3 cellular contexts compared by ENCODE assay signal in the genomic region with DNA sequence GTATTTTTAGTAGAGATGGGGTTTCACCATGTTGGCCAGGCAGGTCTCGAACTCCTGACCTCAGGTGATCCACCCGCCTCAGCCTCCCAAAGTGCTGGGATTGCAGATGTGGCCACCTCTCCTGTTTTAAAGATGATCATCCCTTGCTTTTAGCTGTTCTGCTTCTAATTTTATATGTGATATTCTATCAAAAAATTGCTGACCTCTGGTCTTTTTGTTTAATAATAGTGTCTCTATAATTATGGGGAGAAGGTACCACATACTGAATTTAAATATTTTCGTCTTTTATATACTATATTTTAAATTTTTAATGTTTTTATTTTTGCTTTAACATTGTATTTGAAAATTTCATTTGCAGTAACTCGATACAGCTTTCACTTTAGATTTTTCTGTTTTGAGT.
TF ChIP-seq lines count a peak whose summit lies in the region.

No MANE protein-coding gene starts in this region.

TF ChIP-seq in HepG2, 621 proteins besides CTCF, POLR2A, EP300 and RAD21:
- no peak for TF ChIP-seq PCBP1 (IDR thresholded peaks at IDR 0.05; ENCODE audit: borderline replicate concordance, low read depth, low read length)
- TF ChIP-seq MAFF (IDR thresholded peaks at IDR 0.05; ENCODE audit: low read depth, low read length): peak; percentile 12; the same call in 1 of the 2 replicates
- TF ChIP-seq, protein P1, sequence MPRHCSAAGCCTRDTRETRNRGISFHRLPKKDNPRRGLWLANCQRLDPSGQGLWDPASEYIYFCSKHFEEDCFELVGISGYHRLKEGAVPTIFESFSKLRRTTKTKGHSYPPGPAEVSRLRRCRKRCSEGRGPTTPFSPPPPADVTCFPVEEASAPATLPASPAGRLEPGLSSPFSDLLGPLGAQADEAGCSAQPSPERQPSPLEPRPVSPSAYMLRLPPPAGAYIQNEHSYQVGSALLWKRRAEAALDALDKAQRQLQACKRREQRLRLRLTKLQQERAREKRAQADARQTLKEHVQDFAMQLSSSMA (CRISPR knock-in tag; IDR thresholded peaks at IDR 0.05): no peak
- TF ChIP-seq, protein P2, sequence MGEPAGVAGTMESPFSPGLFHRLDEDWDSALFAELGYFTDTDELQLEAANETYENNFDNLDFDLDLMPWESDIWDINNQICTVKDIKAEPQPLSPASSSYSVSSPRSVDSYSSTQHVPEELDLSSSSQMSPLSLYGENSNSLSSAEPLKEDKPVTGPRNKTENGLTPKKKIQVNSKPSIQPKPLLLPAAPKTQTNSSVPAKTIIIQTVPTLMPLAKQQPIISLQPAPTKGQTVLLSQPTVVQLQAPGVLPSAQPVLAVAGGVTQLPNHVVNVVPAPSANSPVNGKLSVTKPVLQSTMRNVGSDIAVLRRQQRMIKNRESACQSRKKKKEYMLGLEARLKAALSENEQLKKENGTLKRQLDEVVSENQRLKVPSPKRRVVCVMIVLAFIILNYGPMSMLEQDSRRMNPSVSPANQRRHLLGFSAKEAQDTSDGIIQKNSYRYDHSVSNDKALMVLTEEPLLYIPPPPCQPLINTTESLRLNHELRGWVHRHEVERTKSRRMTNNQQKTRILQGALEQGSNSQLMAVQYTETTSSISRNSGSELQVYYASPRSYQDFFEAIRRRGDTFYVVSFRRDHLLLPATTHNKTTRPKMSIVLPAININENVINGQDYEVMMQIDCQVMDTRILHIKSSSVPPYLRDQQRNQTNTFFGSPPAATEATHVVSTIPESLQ (CRISPR knock-in tag; conservative IDR thresholded peaks at IDR 0.05): no peak
- TF ChIP-seq RBAK (CRISPR knock-in tag; IDR thresholded peaks at IDR 0.05): no peak
- TF ChIP-seq, protein P3, sequence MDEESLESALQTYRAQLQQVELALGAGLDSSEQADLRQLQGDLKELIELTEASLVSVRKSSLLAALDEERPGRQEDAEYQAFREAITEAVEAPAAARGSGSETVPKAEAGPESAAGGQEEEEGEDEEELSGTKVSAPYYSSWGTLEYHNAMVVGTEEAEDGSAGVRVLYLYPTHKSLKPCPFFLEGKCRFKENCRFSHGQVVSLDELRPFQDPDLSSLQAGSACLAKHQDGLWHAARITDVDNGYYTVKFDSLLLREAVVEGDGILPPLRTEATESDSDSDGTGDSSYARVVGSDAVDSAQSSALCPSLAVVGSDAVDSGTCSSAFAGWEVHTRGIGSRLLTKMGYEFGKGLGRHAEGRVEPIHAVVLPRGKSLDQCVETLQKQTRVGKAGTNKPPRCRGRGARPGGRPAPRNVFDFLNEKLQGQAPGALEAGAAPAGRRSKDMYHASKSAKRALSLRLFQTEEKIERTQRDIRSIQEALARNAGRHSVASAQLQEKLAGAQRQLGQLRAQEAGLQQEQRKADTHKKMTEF (CRISPR knock-in tag; IDR thresholded peaks at IDR 0.05): no peak
- TF ChIP-seq SRSF9 (IDR thresholded peaks at IDR 0.05; ENCODE audit: borderline replicate concordance, insufficient read depth, low read depth, low read length, poor library complexity, severe bottlenecking): no peak
- TF ChIP-seq ATF7-NPFF (CRISPR knock-in tag; IDR thresholded peaks at IDR 0.05; ENCODE audit: low read depth): no peak
- no peak for TF ChIP-seq PHF5A (CRISPR knock-in tag; IDR thresholded peaks at IDR 0.05; ENCODE audit: low read depth, unreplicated experiment)
- TF ChIP-seq, protein P4, sequence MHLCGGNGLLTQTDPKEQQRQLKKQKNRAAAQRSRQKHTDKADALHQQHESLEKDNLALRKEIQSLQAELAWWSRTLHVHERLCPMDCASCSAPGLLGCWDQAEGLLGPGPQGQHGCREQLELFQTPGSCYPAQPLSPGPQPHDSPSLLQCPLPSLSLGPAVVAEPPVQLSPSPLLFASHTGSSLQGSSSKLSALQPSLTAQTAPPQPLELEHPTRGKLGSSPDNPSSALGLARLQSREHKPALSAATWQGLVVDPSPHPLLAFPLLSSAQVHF (CRISPR knock-in tag; IDR thresholded peaks at IDR 0.05): no peak
- no peak for TF ChIP-seq EZH2 (conservative IDR thresholded peaks at IDR 0.05; ENCODE audit: low read depth, low read length)
- TF ChIP-seq MAFK (conservative IDR thresholded peaks at IDR 0.05 in 1 of 2, IDR thresholded peaks at IDR 0.05 in 1 of 2; ENCODE audit: low read length in 2 of 2): peak; percentile 16 to 52; a peak in 2 of 4 replicates

TF ChIP-seq in IMR-90, 13 proteins besides CTCF, POLR2A, EP300 and RAD21:
- TF ChIP-seq MXI1 (IDR thresholded peaks at IDR 0.05; ENCODE audit: borderline replicate concordance, low read depth, low read length) (no peak), MAFK (IDR thresholded peaks at IDR 0.05; ENCODE audit: low read depth, low read length) (peak; percentile 63)
TF ChIP-seq in IMR-90: peak in this region for 1.

TF ChIP-seq in K562, 482 proteins besides CTCF, POLR2A, EP300 and RAD21:
- no peak for TF ChIP-seq GATAD2A (IDR thresholded peaks at IDR 0.05)
- TF ChIP-seq C11orf30 (IDR thresholded peaks at IDR 0.05; ENCODE audit: low read depth): peak; percentile 31; the same call in 1 of the 2 replicates
- peak; percentile 50 for TF ChIP-seq ZNF316 (IDR thresholded peaks at IDR 0.05)
- no peak for TF ChIP-seq BRD9 (IDR thresholded peaks at IDR 0.05; ENCODE audit: low read depth, partially characterized antibody)
- no peak for TF ChIP-seq NR2F6 (CRISPR knock-in tag; IDR thresholded peaks at IDR 0.05)
- no peak for TF ChIP-seq MCM3 (IDR thresholded peaks at IDR 0.05)
- TF ChIP-seq, protein P5, sequence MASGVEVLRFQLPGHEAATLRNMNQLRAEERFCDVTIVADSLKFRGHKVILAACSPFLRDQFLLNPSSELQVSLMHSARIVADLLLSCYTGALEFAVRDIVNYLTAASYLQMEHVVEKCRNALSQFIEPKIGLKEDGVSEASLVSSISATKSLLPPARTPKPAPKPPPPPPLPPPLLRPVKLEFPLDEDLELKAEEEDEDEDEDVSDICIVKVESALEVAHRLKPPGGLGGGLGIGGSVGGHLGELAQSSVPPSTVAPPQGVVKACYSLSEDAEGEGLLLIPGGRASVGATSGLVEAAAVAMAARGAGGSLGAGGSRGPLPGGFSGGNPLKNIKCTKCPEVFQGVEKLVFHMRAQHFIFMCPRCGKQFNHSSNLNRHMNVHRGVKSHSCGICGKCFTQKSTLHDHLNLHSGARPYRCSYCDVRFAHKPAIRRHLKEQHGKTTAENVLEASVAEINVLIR (CRISPR knock-in tag; IDR thresholded peaks at IDR 0.05): no peak
- TF ChIP-seq, protein P6, sequence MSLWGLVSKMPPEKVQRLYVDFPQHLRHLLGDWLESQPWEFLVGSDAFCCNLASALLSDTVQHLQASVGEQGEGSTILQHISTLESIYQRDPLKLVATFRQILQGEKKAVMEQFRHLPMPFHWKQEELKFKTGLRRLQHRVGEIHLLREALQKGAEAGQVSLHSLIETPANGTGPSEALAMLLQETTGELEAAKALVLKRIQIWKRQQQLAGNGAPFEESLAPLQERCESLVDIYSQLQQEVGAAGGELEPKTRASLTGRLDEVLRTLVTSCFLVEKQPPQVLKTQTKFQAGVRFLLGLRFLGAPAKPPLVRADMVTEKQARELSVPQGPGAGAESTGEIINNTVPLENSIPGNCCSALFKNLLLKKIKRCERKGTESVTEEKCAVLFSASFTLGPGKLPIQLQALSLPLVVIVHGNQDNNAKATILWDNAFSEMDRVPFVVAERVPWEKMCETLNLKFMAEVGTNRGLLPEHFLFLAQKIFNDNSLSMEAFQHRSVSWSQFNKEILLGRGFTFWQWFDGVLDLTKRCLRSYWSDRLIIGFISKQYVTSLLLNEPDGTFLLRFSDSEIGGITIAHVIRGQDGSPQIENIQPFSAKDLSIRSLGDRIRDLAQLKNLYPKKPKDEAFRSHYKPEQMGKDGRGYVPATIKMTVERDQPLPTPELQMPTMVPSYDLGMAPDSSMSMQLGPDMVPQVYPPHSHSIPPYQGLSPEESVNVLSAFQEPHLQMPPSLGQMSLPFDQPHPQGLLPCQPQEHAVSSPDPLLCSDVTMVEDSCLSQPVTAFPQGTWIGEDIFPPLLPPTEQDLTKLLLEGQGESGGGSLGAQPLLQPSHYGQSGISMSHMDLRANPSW (CRISPR knock-in tag; IDR thresholded peaks at IDR 0.05): no peak
- no peak for TF ChIP-seq FOXA3 (CRISPR knock-in tag; conservative IDR thresholded peaks at IDR 0.05 in 1 of 2, IDR thresholded peaks at IDR 0.05 in 1 of 2)
- TF ChIP-seq PPARD (CRISPR knock-in tag; IDR thresholded peaks at IDR 0.05): no peak
- TF ChIP-seq HDAC3 (IDR thresholded peaks at IDR 0.05; ENCODE audit: borderline replicate concordance, partially characterized antibody): no peak
- no peak for TF ChIP-seq PCBP2 (IDR thresholded peaks at IDR 0.05; ENCODE audit: low read depth, low read length, poor library complexity, severe bottlenecking)
- TF ChIP-seq E2F3 (CRISPR knock-in tag; IDR thresholded peaks at IDR 0.05): no peak
- TF ChIP-seq, protein P7, sequence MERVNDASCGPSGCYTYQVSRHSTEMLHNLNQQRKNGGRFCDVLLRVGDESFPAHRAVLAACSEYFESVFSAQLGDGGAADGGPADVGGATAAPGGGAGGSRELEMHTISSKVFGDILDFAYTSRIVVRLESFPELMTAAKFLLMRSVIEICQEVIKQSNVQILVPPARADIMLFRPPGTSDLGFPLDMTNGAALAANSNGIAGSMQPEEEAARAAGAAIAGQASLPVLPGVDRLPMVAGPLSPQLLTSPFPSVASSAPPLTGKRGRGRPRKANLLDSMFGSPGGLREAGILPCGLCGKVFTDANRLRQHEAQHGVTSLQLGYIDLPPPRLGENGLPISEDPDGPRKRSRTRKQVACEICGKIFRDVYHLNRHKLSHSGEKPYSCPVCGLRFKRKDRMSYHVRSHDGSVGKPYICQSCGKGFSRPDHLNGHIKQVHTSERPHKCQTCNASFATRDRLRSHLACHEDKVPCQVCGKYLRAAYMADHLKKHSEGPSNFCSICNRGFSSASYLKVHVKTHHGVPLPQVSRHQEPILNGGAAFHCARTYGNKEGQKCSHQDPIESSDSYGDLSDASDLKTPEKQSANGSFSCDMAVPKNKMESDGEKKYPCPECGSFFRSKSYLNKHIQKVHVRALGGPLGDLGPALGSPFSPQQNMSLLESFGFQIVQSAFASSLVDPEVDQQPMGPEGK (CRISPR knock-in tag; IDR thresholded peaks at IDR 0.05; ENCODE audit: borderline replicate concordance): no peak
- no peak for TF ChIP-seq CC2D1A (IDR thresholded peaks at IDR 0.05)
- no peak for TF ChIP-seq SPI1 (IDR thresholded peaks at IDR 0.05; ENCODE audit: borderline replicate concordance, low read depth, low read length)
- TF ChIP-seq ZNF239 (CRISPR knock-in tag; IDR thresholded peaks at IDR 0.05): no peak
